15 cellular contexts compared by ENCODE assay signal in genomic region chr12:66062280-66062605, GRCh38.
"Had no signal": no experiment of that assay in that cellular context is flagged by ENCODE, and none has a peak within 500 bp of the region (broad histone marks: within the 10 kb centered on the region; RNA-seq: fewer than 3 reads in every experiment).

No MANE protein-coding gene starts in this region.

- H3K27me3 ChIP-seq: brain microvascular endothelial cell had no signal

- ATAC-seq: naive thymus-derived CD4-positive, alpha-beta T cell; stimulated activated memory B cell treated with anti-CD40 and anti-IgM and Interleukin-4, amounts not matched to agents 10 μg/mL and 1 μg/mL and 100 μg/mL, for 72 hours had no signal

- H3K36me3 ChIP-seq: brain microvascular endothelial cell, neutrophil had no signal

- H3K9me3 ChIP-seq: mucosa of descending colon, neutrophil had no signal

- H3K4me3 ChIP-seq: mucosa of descending colon had no signal

- H3K27ac ChIP-seq: brain microvascular endothelial cell, neutrophil had no signal

- DNase-seq: activated CD4-positive, alpha-beta T cell treated with anti-CD3 and anti-CD28 coated beads, Interleukin-2, amount 50 U/mL, for 1 hour; activated CD8-positive, alpha-beta memory T cell treated with anti-CD3 and anti-CD28 coated beads for 24 hours; activated naive CD8-positive, alpha-beta T cell treated with anti-CD3 and anti-CD28 coated beads for 36 hours; anterior cingulate cortex; brain microvascular endothelial cell; cortex of kidney; effector memory CD4-positive, alpha-beta T cell; mammary epithelial cell; mucosa of descending colon; naive thymus-derived CD4-positive, alpha-beta T cell; posterior cingulate gyrus; retina; stimulated activated CD4-positive, alpha-beta T cell treated with anti-CD3 and anti-CD28 coated beads, Interleukin-2, amount 100 ng/mL, for 48 hours had no signal
